ENCODE assay signal across 8 cellular contexts in genomic region chr22:45502215-45503070, GRCh38. TPM values are rescaled to one million over a fixed set of nuclear protein-coding genes. Genes with fewer than 3 reads are reported as not detected.
DNase-seq lines count a peak whose midpoint lies in the region; ATAC-seq and TF ChIP-seq lines count a peak whose summit lies in the region.

FBLN1 (plus strand) TSS chr22:45502883; CDS start chr22:45502986, 103 bp downstream.

- H3K27me3 Mint-ChIP-seq in HFFc6 (ENCODE audit: insufficient read depth), result no peaks in the 10 kb centered on the region; the same call in 1 of the 2 replicates

- H3K27ac ChIP-seq in ACC112 (ENCODE audit: low read depth, low read length), result peak within 1 kb of the TSS; percentile 42; the same call in 1 of the 2 replicates
- peak within 1 kb of the TSS; percentile 22 for H3K27ac ChIP-seq in mammary epithelial cell (ENCODE audit: insufficient read depth, low read depth, low read length)
- peak within 1 kb of the TSS; percentile 65 to 78 (median 76) for H3K27ac ChIP-seq in stomach

- peak within 1 kb of the TSS; percentile 95 for H3K27ac Mint-ChIP-seq in HFFc6

- CTCF ChIA-PET in mammary epithelial cell (lab: Charles Lee; ENCODE audit: low non-redundant PET), result no interaction called here

- peaks cover 26% of the 10 kb centered on the region for H3K79me2 ChIP-seq in ACC112 (ENCODE audit: control insufficient read depth, insufficient read depth, low read length, unreplicated experiment)
- peaks cover 40% of the 10 kb centered on the region for H3K79me2 ChIP-seq in mammary epithelial cell (ENCODE audit: insufficient read depth, low read length)

- DNase-seq in HFFc6 (no peak), mammary epithelial cell (no peak), left colon (no peak), stomach (no peak), NCI-H526 treated with DMSO at 0.1 percent for 48 hours (lab: John Stamatoyannopoulos, UW) (no peak), NCI-H446 (lab: John Stamatoyannopoulos, UW) (no peak), germinal center (ENCODE audit: low spot score) (no peak)

- no TSS peak for BruUV-seq in mammary epithelial cell (replicated peaks; lab: Mats Ljungman, UMichigan)

- TF ChIP-seq POLR2A in stomach (IDR thresholded peaks at IDR 0.05), result no peak

- dilution Hi-C loops in mammary epithelial cell (cut with HindIII; ENCODE audit: low sequenced_read_pairs), result no loop called here

- H2AFZ ChIP-seq in ACC112 (ENCODE audit: low read length, unreplicated experiment) (peak within 1 kb of the TSS; percentile 50), mammary epithelial cell (ENCODE audit: low read depth, low read length) (peak within 1 kb of the TSS; percentile 89)

- peak within 1 kb of the TSS; percentile 88 for H3K4me3 Mint-ChIP-seq in HFFc6

- H3K4me3 ChIP-seq in ACC112 (ENCODE audit: low read depth, low read length) (peak within 1 kb of the TSS; percentile 87), mammary epithelial cell (replicated peaks in 1 of 3; ENCODE audit: insufficient read depth in 1 of 3, low read depth in 2 of 3, low read length in 3 of 3) (peak within 1 kb of the TSS; percentile 55 to 72 (median 69)), stomach (peak within 1 kb of the TSS; percentile 53 to 61 (median 56))

- no peak for TF ChIP-seq EP300 in stomach (IDR thresholded peaks at IDR 0.05)

- H3K4me1 Mint-ChIP-seq in HFFc6 (ENCODE audit: low read depth), result peaks cover 57% of the 10 kb centered on the region

- no peaks in the 10 kb centered on the region for H4K20me1 ChIP-seq in mammary epithelial cell (ENCODE audit: insufficient read depth, low read length)

- H3K4me2 ChIP-seq in mammary epithelial cell (ENCODE audit: insufficient read depth, low read depth, low read length), result peak within 1 kb of the TSS; percentile 98

- H3K9me3 Mint-ChIP-seq in HFFc6, result no peaks in the 10 kb centered on the region

- TF ChIP-seq CTCF in HFFc6 (IDR thresholded peaks at IDR 0.05) (peak; percentile 67), mammary epithelial cell (conservative IDR thresholded peaks at IDR 0.05 in 1 of 2, IDR thresholded peaks at IDR 0.05 in 1 of 2; ENCODE audit: extremely low read depth in 1 of 2, insufficient read depth in 1 of 2, low read depth in 1 of 2, low read length in 2 of 2) (peak in 1 of 2 donors; percentile 38), stomach (IDR thresholded peaks at IDR 0.05) (no peak)

- H3K27me3 ChIP-seq in ACC112 (ENCODE audit: insufficient read depth, low read length) (no peaks in the 10 kb centered on the region), mammary epithelial cell (ENCODE audit: insufficient read depth, low read length) (no peaks in the 10 kb centered on the region), stomach (peaks cover 6 to 76% (median 34%) of the 10 kb centered on the region in 3 donors)

- intact Hi-C loops in mammary epithelial cell (cut with micrococcal nuclease) (loop anchor here (1.0 kb wide), 1 partner anchor 183 kb away; no protein-coding TSS in a partner anchor), left colon (cut with DNase I, micrococcal nuclease) (no loop called here), stomach (cut with DNase I; ENCODE audit: low total_unique reads) (no loop called here)

- no peaks in the 10 kb centered on the region for H3K9me3 ChIP-seq in mammary epithelial cell (replicated peaks; ENCODE audit: insufficient read depth, low read length)
- H3K9me3 ChIP-seq in stomach, result no peaks in the 10 kb centered on the region

- H3K36me3 ChIP-seq in ACC112 (ENCODE audit: insufficient read depth, low read length) (no peaks in the 10 kb centered on the region), mammary epithelial cell (ENCODE audit: insufficient read depth, low read length) (no peaks in the 10 kb centered on the region), stomach (no peaks in the 10 kb centered on the region)

- ATAC-seq in left colon, result peak; percentile 26

- 22% methylated on average over 9 of the region's 91 CpGs for WGBS in mammary epithelial cell (ENCODE audit: low coverage, missing lambda C conversion rate)
- WGBS in stomach, 5 donors, result 4 to 17% (median 10%) methylated on average over 19 to 86 of the region's 91 CpGs

- H3K36me3 Mint-ChIP-seq in HFFc6 (ENCODE audit: low read depth), result peaks cover 10% of the 10 kb centered on the region; the same call in 1 of the 2 replicates

- H3K4me1 ChIP-seq in ACC112 (ENCODE audit: control insufficient read depth, insufficient read depth, low read length, unreplicated experiment) (peaks cover 7% of the 10 kb centered on the region), mammary epithelial cell (ENCODE audit: insufficient read depth, low read length) (peaks cover 22% of the 10 kb centered on the region), stomach (peaks cover 11 to 49% (median 23%) of the 10 kb centered on the region in 4 donors)

- H3K9ac ChIP-seq in mammary epithelial cell (ENCODE audit: insufficient read depth, low read length), result peak within 1 kb of the TSS; percentile 74

- in situ Hi-C loops in mammary epithelial cell (cut with MboI; ENCODE audit: low sequenced_read_pairs in 2 of 2), result no loop called here

RNA-seq across cellular contexts. Expression of gene FBLN1, which starts in this region (rescaled TPM):
- 100 to 1,000 TPM; 199 to 346 (median 326) TPM for total RNA-seq in HFFc6 (2021; fragmentation: NEBNext Ultra II Directional; extraction: Animal tissue kit (Norgen Biotek cat#: 25700))
- 100 to 1,000 TPM; 130 to 173 TPM for total RNA-seq in mammary epithelial cell
- 66.8 TPM for polyA plus RNA-seq in mammary epithelial cell
- 49.2 TPM for polyA minus RNA-seq in mammary epithelial cell
- 100 to 1,000 TPM in 1 of 2 donors, 10 to 100 TPM in 1; 51.8 to 114 TPM for total RNA-seq in left colon
- 100 to 1,000 TPM in 4 of 5 donors, 10 to 100 TPM in 1; 38.8 to 416 (median 210) TPM for total RNA-seq in stomach
- 10 to 100 TPM; 43.4 to 97.3 (median 95.6) TPM for polyA plus RNA-seq in stomach

Comparison
In these comparisons a context has a peak if more than half of its experiments do, and no peak if none do; other contexts are left out.
1. H3K27ac ChIP-seq: peak in every context shown above with its lines; median percentile 76 in stomach; 42 in ACC112; 22 in mammary epithelial cell.